Comparison of ENCODE assay signal across 21 cellular contexts in genomic region chr20:60020251-60020650, GRCh38.
"Had no signal": no experiment of that assay in that cellular context is flagged by ENCODE, and none has a peak within 500 bp of the region (broad histone marks: within the 10 kb centered on the region; RNA-seq: fewer than 3 reads in every experiment).

No MANE protein-coding gene starts in this region.

- H3K36me3 ChIP-seq: MG63 had no signal

- H3K4me3 ChIP-seq: MG63 had no signal

- ATAC-seq: HepG2 had no signal

- DNase-seq: IMR-90, Karpas-422, KG1, MG63, NCI-H1092, NCI-H1105 treated with DMSO at 0.1 percent for 48 hours, NCI-H1417 treated with DMSO at 0.1 percent for 48 hours, NCI-H146, NCI-H1694 treated with DMSO at 0.1 percent for 48 hours, NCI-H1930, NCI-H2081, NCI-H2107, NCI-H2227 treated with DMSO at 0.1 percent for 48 hours, NCI-H524 treated with DMSO at 0.1 percent for 48 hours, NCI-H69, NCI-H774, SHP77, SK-N-SH, SW 1271 had no signal

- H3K27ac ChIP-seq: RWPE1 had no signal
